Comparison of ENCODE assay signal across 8 cellular contexts in genomic region chr6:126176266-126176665, GRCh38.
DNase-seq lines count a peak whose midpoint lies in the region; ATAC-seq and TF ChIP-seq lines count a peak whose summit lies in the region.
"Had no signal": no experiment of that assay in that cellular context is flagged by ENCODE, and none has a peak within 500 bp of the region (broad histone marks: within the 10 kb centered on the region; RNA-seq: fewer than 3 reads in every experiment).

No MANE protein-coding gene starts in this region.

- H3K9ac ChIP-seq in adipocyte (ENCODE audit: low read length) (no peak overlapping the region), mesenchymal stem cell (ENCODE audit: low read length) (no peak overlapping the region)

- H3K27ac ChIP-seq in mesenchymal stem cell (ENCODE audit: low read length, poor library complexity, severe bottlenecking) (no peak overlapping the region), prostate gland (no peak overlapping the region), heart right ventricle (no peak overlapping the region)

- H3K9me3 Mint-ChIP-seq in activated naive CD8-positive, alpha-beta T cell treated with anti-CD3 and anti-CD28 coated beads, Interleukin-2, amount 50 U/mL, for 24 hours, result no peaks in the 10 kb centered on the region

- peaks cover 2% of the 10 kb centered on the region for H3K36me3 Mint-ChIP-seq in activated naive CD8-positive, alpha-beta T cell treated with anti-CD3 and anti-CD28 coated beads, Interleukin-2, amount 50 U/mL, for 24 hours (ENCODE audit: low read depth)

- H3K18ac ChIP-seq in mesenchymal stem cell (ENCODE audit: low read depth in 1 of 2, low read length in 2 of 2), result no peak overlapping the region

- TF ChIP-seq RAD21 in Ishikawa (IDR thresholded peaks at IDR 0.05; ENCODE audit: low read depth), result peak; percentile 53

- no peaks in the 10 kb centered on the region for H3K27me3 Mint-ChIP-seq in activated naive CD8-positive, alpha-beta T cell treated with anti-CD3 and anti-CD28 coated beads, Interleukin-2, amount 50 U/mL, for 24 hours

- H3K27me3 ChIP-seq in adipocyte (replicated peaks; ENCODE audit: control insufficient read depth, insufficient read depth, low read length), result no peaks in the 10 kb centered on the region
- H3K27me3 ChIP-seq in mesenchymal stem cell (ENCODE audit: control insufficient read depth in 1 of 2, insufficient read depth in 1 of 2, low read length in 2 of 2), result no peaks in the 10 kb centered on the region
- no peaks in the 10 kb centered on the region for H3K27me3 ChIP-seq in prostate gland (replicated peaks; ENCODE audit: insufficient read depth)
- peaks cover 0 to 8% (median 0%) of the 10 kb centered on the region in 7 donors for H3K27me3 ChIP-seq in heart right ventricle

- TF ChIP-seq EP300 in Ishikawa (IDR thresholded peaks at IDR 0.05; ENCODE audit: borderline replicate concordance), result no peak

- H3K4me2 ChIP-seq in mesenchymal stem cell (ENCODE audit: low read length, poor library complexity, severe bottlenecking), result no peak overlapping the region

- intact Hi-C loops in prostate gland (cut with DNase I) (loop anchor here (10.0 kb wide), 1 partner anchor 169 kb away; the partner anchor contains the start of gene CENPW), heart right ventricle (cut with DNase I) (no loop called here)

- H4K8ac ChIP-seq in mesenchymal stem cell (ENCODE audit: low read length), result no peak overlapping the region

- no peak overlapping the region for H4K91ac ChIP-seq in mesenchymal stem cell (ENCODE audit: low read length)

- no peak overlapping the region for H2BK15ac ChIP-seq in mesenchymal stem cell (ENCODE audit: low read depth, poor library complexity, severe bottlenecking)

- H2AFZ ChIP-seq in mesenchymal stem cell (ENCODE audit: low read depth, low read length), result no peak overlapping the region

- TF ChIP-seq POLR2A in prostate gland (IDR thresholded peaks at IDR 0.05), result no peak

- H3K36me3 ChIP-seq in adipocyte (ENCODE audit: control insufficient read depth, insufficient read depth, low read length, severe bottlenecking) (no peaks in the 10 kb centered on the region), mesenchymal stem cell (ENCODE audit: control insufficient read depth in 1 of 2, insufficient read depth in 2 of 2, low read depth in 1 of 2, low read length in 2 of 2) (no peaks in the 10 kb centered on the region), prostate gland (no peaks in the 10 kb centered on the region), heart right ventricle (no peaks in the 10 kb centered on the region)

- no peaks in the 10 kb centered on the region for H3K79me1 ChIP-seq in mesenchymal stem cell (replicated peaks; ENCODE audit: low read length, poor library complexity, severe bottlenecking)

- H3K4ac ChIP-seq in mesenchymal stem cell (ENCODE audit: low read depth in 1 of 2, low read length in 2 of 2), result no peak overlapping the region

- no peak overlapping the region for H3K14ac ChIP-seq in mesenchymal stem cell (ENCODE audit: low read length in 2 of 2)

- no peak overlapping the region for H3K4me3 Mint-ChIP-seq in activated naive CD8-positive, alpha-beta T cell treated with anti-CD3 and anti-CD28 coated beads, Interleukin-2, amount 50 U/mL, for 24 hours

- no peak overlapping the region for H3K27ac Mint-ChIP-seq in activated naive CD8-positive, alpha-beta T cell treated with anti-CD3 and anti-CD28 coated beads, Interleukin-2, amount 50 U/mL, for 24 hours

- ATAC-seq in heart right ventricle, result no peak
- no peak for ATAC-seq in activated naive CD8-positive, alpha-beta T cell treated with anti-CD3 and anti-CD28 coated beads, Interleukin-2, amount 50 U/mL, for 24 hours

- no peak overlapping the region for H3K4me3 ChIP-seq in adipocyte (ENCODE audit: low read length)
- H3K4me3 ChIP-seq in mesenchymal stem cell (ENCODE audit: insufficient read depth in 1 of 2, low read depth in 1 of 2, low read length in 2 of 2), result no peak overlapping the region
- H3K4me3 ChIP-seq in prostate gland, result no peak overlapping the region
- H3K4me3 ChIP-seq in heart right ventricle, result no peak overlapping the region

- no peak overlapping the region for H2AK5ac ChIP-seq in mesenchymal stem cell (ENCODE audit: low read length, severe bottlenecking)

- in situ Hi-C loops in GM13976 (cut with MboI; ENCODE audit: low sequenced_read_pairs, unreplicated experiment), result no loop called here

- no peak overlapping the region for H2BK120ac ChIP-seq in mesenchymal stem cell (ENCODE audit: low read depth, low read length)

- H2BK12ac ChIP-seq in mesenchymal stem cell (ENCODE audit: low read length in 2 of 2), result no peak overlapping the region

- H3K23ac ChIP-seq in mesenchymal stem cell (ENCODE audit: low read length in 2 of 2), result no peak overlapping the region

- peak; percentile 38 for TF ChIP-seq CTCF in GM13976 (IDR thresholded peaks at IDR 0.05; ENCODE audit: borderline replicate concordance, control extremely low read depth, extremely low read depth, insufficient read depth, missing control alignments)
- TF ChIP-seq CTCF in prostate gland (IDR thresholded peaks at IDR 0.05), result peak in 1 of 4 experiments; percentile 24
- peak in 4 of 9 donors; percentile 7 to 23 (median 16) for TF ChIP-seq CTCF in heart right ventricle (IDR thresholded peaks at IDR 0.05)

- H2BK5ac ChIP-seq in mesenchymal stem cell (ENCODE audit: low read depth, low read length, poor library complexity, severe bottlenecking), result no peak overlapping the region

- peaks cover 7% of the 10 kb centered on the region for H3K4me1 Mint-ChIP-seq in activated naive CD8-positive, alpha-beta T cell treated with anti-CD3 and anti-CD28 coated beads, Interleukin-2, amount 50 U/mL, for 24 hours

- DNase-seq in GM13976 (ENCODE audit: low spot score) (no peak), adipocyte (ENCODE audit: low read depth) (peak; percentile 19), mesenchymal stem cell (peak; percentile 20), prostate gland (ENCODE audit: low spot score) (no peak), heart right ventricle (no peak)
- DNase-seq in activated naive CD8-positive, alpha-beta T cell treated with anti-CD3 and anti-CD28 coated beads, Interleukin-2, amount 50 U/mL, for 24 hours, result no peak
- DNase-seq: activated CD4-positive, CD25-positive, alpha-beta regulatory T cell treated with anti-CD3 and anti-CD28 coated beads, Interleukin-2, amount 50 U/mL, for 72 hours had no signal

- H3K4me1 ChIP-seq in adipocyte (ENCODE audit: control insufficient read depth, insufficient read depth, low read length) (peaks cover 17% of the 10 kb centered on the region), mesenchymal stem cell (ENCODE audit: control insufficient read depth, insufficient read depth, low read depth, low read length) (no peaks in the 10 kb centered on the region), prostate gland (replicated peaks) (no peaks in the 10 kb centered on the region), heart right ventricle (no peaks in the 10 kb centered on the region)

- no peaks in the 10 kb centered on the region for H3K9me3 ChIP-seq in adipocyte (ENCODE audit: control insufficient read depth, low read length)
- H3K9me3 ChIP-seq in mesenchymal stem cell (ENCODE audit: control insufficient read depth, low read length), result no peaks in the 10 kb centered on the region
- no peaks in the 10 kb centered on the region for H3K9me3 ChIP-seq in prostate gland
- H3K9me3 ChIP-seq in heart right ventricle, result no peaks in the 10 kb centered on the region

TF ChIP-seq in Ishikawa, 13 proteins besides CTCF, POLR2A, EP300 and RAD21:
- no peak for TF ChIP-seq CEBPB (IDR thresholded peaks at IDR 0.05)
- no peak for TF ChIP-seq MAX (IDR thresholded peaks at IDR 0.05)
- no peak for TF ChIP-seq TAF1 (IDR thresholded peaks at IDR 0.05; ENCODE audit: low read depth)
- TF ChIP-seq REST (IDR thresholded peaks at IDR 0.05; ENCODE audit: low read depth), result no peak
- no peak for TF ChIP-seq TEAD4 (IDR thresholded peaks at IDR 0.05)
- no peak for TF ChIP-seq CREB1 (IDR thresholded peaks at IDR 0.05; ENCODE audit: low read depth)
- TF ChIP-seq EGR1 (IDR thresholded peaks at IDR 0.05), result no peak
- no peak for TF ChIP-seq NFIC (IDR thresholded peaks at IDR 0.05)
- TF ChIP-seq USF1 (IDR thresholded peaks at IDR 0.05), result no peak
- no peak for TF ChIP-seq YY1 (IDR thresholded peaks at IDR 0.05; ENCODE audit: low read depth)
- no peak for TF ChIP-seq ZBTB7A (IDR thresholded peaks at IDR 0.05; ENCODE audit: low read depth)

Comparison
In these comparisons a context has a peak if more than half of its experiments do, and no peak if none do; other contexts are left out.
1. DNase-seq: peak in adipocyte (single experiment) and mesenchymal stem cell (single experiment); none in GM13976 (single experiment), prostate gland (single experiment), heart right ventricle (0 of 2) and activated naive CD8-positive, alpha-beta T cell treated with anti-CD3 and anti-CD28 coated beads, Interleukin-2, amount 50 U/mL, for 24 hours (single experiment).